Comparison of ENCODE assay signal across 23 cellular contexts in genomic region chr6:31513456-31514165, GRCh38. TPM values are rescaled to one million over a fixed set of nuclear protein-coding genes. Genes with fewer than 3 reads are reported as not detected.
DNase-seq lines count a peak whose midpoint lies in the region; ATAC-seq and TF ChIP-seq lines count a peak whose summit lies in the region.
"Had no signal": no experiment of that assay in that cellular context is flagged by ENCODE, and none has a peak within 500 bp of the region (broad histone marks: within the 10 kb centered on the region; RNA-seq: fewer than 3 reads in every experiment).

No MANE protein-coding gene starts in this region.

- DNase-seq in ELR (ENCODE audit: low read depth) (peak; percentile 48), MG63 (peak; percentile 65), kidney tubule cell (ENCODE audit: low spot score) (peak; percentile 54), ovary (no peak)
- DNase-seq in stimulated activated CD4-positive, alpha-beta T cell treated with anti-CD3 and anti-CD28 coated beads, Interleukin-2, amount 100 ng/mL, for 48 hours, result no peak
- DNase-seq: activated CD8-positive, alpha-beta T cell treated with anti-CD3 and anti-CD28 coated beads for 36 hours; activated naive CD4-positive, alpha-beta T cell; activated T-cell treated with anti-CD3 and anti-CD28 coated beads, Interleukin-2, amount 50 U/mL, for 1 hour; cortex of kidney; DMS53; head of caudate nucleus; left cardiac atrium; naive B cell; NCI-H187; NCI-H69; occipital lobe; retina; stimulated activated CD4-positive, alpha-beta T cell treated with anti-CD3 and anti-CD28 coated beads, Interleukin-12 subunit alpha, Interleukin-12 subunit beta, amount 100 ng/mL, for 4 hours had no signal

- H3K4me3 ChIP-seq in MG63, result no peak overlapping the region
- no peak overlapping the region for H3K4me3 ChIP-seq in ovary
- H3K4me3 ChIP-seq: adrenal gland, tibial nerve had no signal

- no peak for TF ChIP-seq CTCF in ovary (IDR thresholded peaks at IDR 0.05)

- H3K4me1 ChIP-seq in ovary (ENCODE audit: insufficient read depth), result no peaks in the 10 kb centered on the region
- H3K4me1 ChIP-seq: adrenal gland, tibial nerve had no signal

- H3K27me3 ChIP-seq in MG63 (no peaks in the 10 kb centered on the region), ovary (no peaks in the 10 kb centered on the region)
- H3K27me3 ChIP-seq: adrenal gland, tibial nerve had no signal

- 60 to 88% (median 73%) methylated on average over 4 to 5 of the region's 5 CpGs for WGBS in ovary, 3 donors

- intact Hi-C loops in ovary (cut with DNase I), result no loop called here

- peaks cover 19% of the 10 kb centered on the region for H3K36me3 ChIP-seq in MG63
- H3K36me3 ChIP-seq in ovary, result no peaks in the 10 kb centered on the region
- H3K36me3 ChIP-seq: adrenal gland had no signal

- no peak for ATAC-seq in HG03565 (IDR thresholded peaks at IDR 0.05; ENCODE audit: unreplicated experiment)
- ATAC-seq: activated CD8-positive, alpha-beta T cell treated with anti-CD3 and anti-CD28 coated beads for 36 hours; CD8-positive, alpha-beta T cell; left cardiac atrium had no signal

- no peak for TF ChIP-seq POLR2A in ovary (IDR thresholded peaks at IDR 0.05)

- no peaks in the 10 kb centered on the region for H3K9me3 ChIP-seq in MG63
- H3K9me3 ChIP-seq in ovary, result no peaks in the 10 kb centered on the region
- H3K9me3 ChIP-seq: adrenal gland, tibial nerve had no signal

- H3K27ac ChIP-seq in ovary, result no peak overlapping the region
- H3K27ac ChIP-seq: adrenal gland, tibial nerve had no signal

- no peak for TF ChIP-seq EP300 in ovary (IDR thresholded peaks at IDR 0.05)

RNA-seq across cellular contexts. Expression of gene MCCD1, which starts 15.2 kb away (rescaled TPM):
- total RNA-seq in MG63 (2014; rRNA removed; shearing (Covaris generic); ENCODE audit: low replicate concordance), result not detected in 2 replicates
- total RNA-seq in ovary, result not detected
- not detected for polyA plus RNA-seq in ovary
- total RNA-seq: activated CD8-positive, alpha-beta T cell treated with anti-CD3 and anti-CD28 coated beads for 36 hours; adrenal gland; CD8-positive, alpha-beta T cell; HT-29; left cardiac atrium; occipital lobe; tibial nerve had no signal
- polyA plus RNA-seq: adrenal gland had no signal

RNA-seq across cellular contexts. Expression of gene MICB, which starts 15.7 kb away (rescaled TPM):
- total RNA-seq in MG63 (2014; rRNA removed; shearing (Covaris generic); ENCODE audit: low replicate concordance), result 13.1 and 17.6 TPM in 2 replicates
- 1 to 10 TPM in 4 of 7 donors, under 1 TPM in 3; 0.57 to 1.7 (median 1.3) TPM for total RNA-seq in ovary
- 10 to 100 TPM in 1 of 2 donors, under 1 TPM in 1; 0.48 to 10.6 TPM for polyA plus RNA-seq in ovary

RNA-seq across cellular contexts. Expression of gene DDX39B, which starts 28.2 kb away (rescaled TPM):
- total RNA-seq in MG63 (2014; rRNA removed; shearing (Covaris generic); ENCODE audit: low replicate concordance), result 389 and 536 TPM in 2 replicates
- total RNA-seq in ovary, result 100 to 1,000 TPM; 212 to 404 (median 362) TPM
- 100 to 1,000 TPM; 219 to 278 TPM for polyA plus RNA-seq in ovary

RNA-seq across cellular contexts. Expression of gene ATP6V1G2, which starts 32.8 kb away (rescaled TPM):
- total RNA-seq in MG63 (2014; rRNA removed; shearing (Covaris generic); ENCODE audit: low replicate concordance), result 2.1 and 3.4 TPM in 2 replicates
- 1 to 10 TPM in 6 of 7 donors, under 1 TPM in 1; 0.93 to 3.7 (median 2.3) TPM for total RNA-seq in ovary
- polyA plus RNA-seq in ovary, result 1 to 10 TPM; 3.0 to 9.3 TPM
- total RNA-seq: HT-29 had no signal

RNA-seq across cellular contexts. Expression of gene NFKBIL1, which starts 33.8 kb away (rescaled TPM):
- total RNA-seq in MG63 (2014; rRNA removed; shearing (Covaris generic); ENCODE audit: low replicate concordance), result 19.7 and 29.3 TPM in 2 replicates
- total RNA-seq in ovary, result 10 to 100 TPM; 23.6 to 32.4 (median 27.5) TPM
- polyA plus RNA-seq in ovary, result 10 to 100 TPM in 1 of 2 donors, 1 to 10 TPM in 1; 8.2 to 46.0 TPM

Comparison
In these comparisons a context has a peak if more than half of its experiments do, and no peak if none do; other contexts are left out.
1. DNase-seq: peak in ELR (single experiment), MG63 (single experiment) and kidney tubule cell (single experiment); none in stimulated activated CD4-positive, alpha-beta T cell treated with anti-CD3 and anti-CD28 coated beads, Interleukin-2, amount 100 ng/mL, for 48 hours (0 of 2) and ovary (0 of 5).